ENCODE assay signal across 9 cellular contexts in the genomic region with DNA sequence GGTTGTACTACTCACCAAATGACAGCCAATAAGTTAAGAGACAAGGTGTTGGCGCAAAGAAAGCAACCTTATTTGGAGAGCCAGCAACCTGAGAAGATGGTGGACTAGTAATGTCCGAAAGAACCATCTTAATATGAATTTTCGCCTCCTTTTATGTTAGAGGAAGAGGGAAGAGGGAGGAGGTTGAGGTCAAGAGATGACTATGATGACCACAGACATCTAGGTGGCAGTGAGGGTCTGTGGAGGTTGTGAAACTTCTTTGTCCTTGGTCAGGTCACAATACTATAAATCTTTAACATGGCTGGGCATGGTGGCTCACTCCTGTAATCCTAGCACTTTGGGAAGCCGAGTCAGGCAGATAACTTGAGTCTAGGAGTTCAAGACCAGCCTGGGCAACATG.
"Had no signal": no experiment of that assay in that cellular context is flagged by ENCODE, and none has a peak within 500 bp of the region (broad histone marks: within the 10 kb centered on the region; RNA-seq: fewer than 3 reads in every experiment).

No MANE protein-coding gene starts in this region.

- FAIRE-seq: HepG2 had no signal

- H3K4me3 Mint-ChIP-seq: IgD-negative memory B cell had no signal

- DNase-seq: GM23248, GOT3, H7, HCEC 1CT, KBM-7 had no signal

- H3K4me2 ChIP-seq: KMS-11 had no signal

- H3K4me3 ChIP-seq: GM23248 had no signal

- H3K36me3 Mint-ChIP-seq: IgD-negative memory B cell had no signal

- H3K9ac ChIP-seq: GM23248, KMS-11 had no signal

- H3K27ac ChIP-seq: GM23248, HL-60, KMS-11 had no signal

- H2AFZ ChIP-seq: GM23248 had no signal
